ENCODE assay signal across 19 cellular contexts in genomic region chr20:11331096-11331495, GRCh38.
DNase-seq lines count a peak whose midpoint lies in the region; ATAC-seq and TF ChIP-seq lines count a peak whose summit lies in the region.
"Had no signal": no experiment of that assay in that cellular context is flagged by ENCODE, and none has a peak within 500 bp of the region (broad histone marks: within the 10 kb centered on the region; RNA-seq: fewer than 3 reads in every experiment).

No MANE protein-coding gene starts in this region.

- ATAC-seq in CD4-positive, alpha-beta T cell (ENCODE audit: poor library complexity), result no peak
- no peak for ATAC-seq in Right ventricle myocardium inferior
- ATAC-seq: K562, Panc1 had no signal

- no peaks in the 10 kb centered on the region for H3K36me3 ChIP-seq in A673 (ENCODE audit: insufficient read depth, low read length, poor library complexity, severe bottlenecking)
- H3K36me3 ChIP-seq in adipocyte (ENCODE audit: control insufficient read depth, insufficient read depth, low read length, severe bottlenecking), result no peaks in the 10 kb centered on the region

- BruUV-seq in A673 (replicated peaks; lab: Mats Ljungman, UMichigan), result no TSS peak

- no peak overlapping the region for H3K4me3 Mint-ChIP-seq in CD4-positive, alpha-beta T cell
- H3K4me3 Mint-ChIP-seq: B cell; CD4-positive, alpha-beta memory T cell; H9 had no signal

- peak; percentile 22 for DNase-seq in A673 (ENCODE audit: low spot score)
- peak; percentile 9 for DNase-seq in HS-5 (ENCODE audit: low read depth)
- DNase-seq in adipocyte (ENCODE audit: low read depth), result peak; percentile 10
- peak; percentile 36 for DNase-seq in iris pigment epithelial cell (ENCODE audit: low read depth)
- DNase-seq in CD4-positive, alpha-beta T cell, result no peak
- no peak for DNase-seq in pons (ENCODE audit: low spot score)
- no peak for DNase-seq in KBM-7
- DNase-seq in Right ventricle myocardium inferior (ENCODE audit: missing footprints), result no peak
- DNase-seq: CD4-positive, alpha-beta memory T cell; DND-41; H9; MM.1S; NCI-H1105 treated with DMSO at 0.1 percent for 48 hours; NCI-H187; NCI-H82; SHP77 treated with DMSO at 0.1 percent for 48 hours had no signal

- H3K4me1 Mint-ChIP-seq in CD4-positive, alpha-beta T cell (ENCODE audit: low read depth), result no peaks in the 10 kb centered on the region
- H3K4me1 Mint-ChIP-seq: B cell; CD4-positive, alpha-beta memory T cell had no signal

- no peak overlapping the region for H3K27ac Mint-ChIP-seq in CD4-positive, alpha-beta T cell
- H3K27ac Mint-ChIP-seq: B cell; CD4-positive, alpha-beta memory T cell; H9 had no signal

- POLR2A ChIA-PET in A673 (lab: Charles Lee; ENCODE audit: low non-redundant PET), result no interaction called here
- POLR2A ChIA-PET in CD4-positive, alpha-beta T cell (lab: Charles Lee), result no interaction called here

- H3K4me1 ChIP-seq in A673 (ENCODE audit: insufficient read depth, low read length, poor library complexity, severe bottlenecking), result no peaks in the 10 kb centered on the region
- no peaks in the 10 kb centered on the region for H3K4me1 ChIP-seq in adipocyte (ENCODE audit: control insufficient read depth, insufficient read depth, low read length)

- H3K4me3 ChIP-seq in A673 (ENCODE audit: low read depth, low read length, poor library complexity, severe bottlenecking) (no peak overlapping the region), adipocyte (ENCODE audit: low read length) (no peak overlapping the region)
- H3K4me3 ChIP-seq: K562 had no signal

- in situ Hi-C loops in KBM-7 (cut with MboI; ENCODE audit: low pct_unique_long_range_greater_than_20kb, low sequenced_read_pairs), result no loop called here

- no peaks in the 10 kb centered on the region for H3K27me3 Mint-ChIP-seq in CD4-positive, alpha-beta T cell
- H3K27me3 Mint-ChIP-seq: B cell; CD4-positive, alpha-beta memory T cell had no signal

- H3K36me3 Mint-ChIP-seq in CD4-positive, alpha-beta T cell (ENCODE audit: low read depth), result no peaks in the 10 kb centered on the region
- H3K36me3 Mint-ChIP-seq: CD4-positive, alpha-beta memory T cell had no signal

- H3K9ac ChIP-seq in adipocyte (ENCODE audit: low read length), result no peak overlapping the region

- H3K27me3 ChIP-seq in A673 (replicated peaks; ENCODE audit: insufficient read depth, low read depth, low read length, poor library complexity) (no peaks in the 10 kb centered on the region), adipocyte (replicated peaks; ENCODE audit: control insufficient read depth, insufficient read depth, low read length) (no peaks in the 10 kb centered on the region)
- no peaks in the 10 kb centered on the region for H3K27me3 ChIP-seq in CD4-positive, alpha-beta T cell (ENCODE audit: control insufficient read depth, insufficient read depth, low read length)

- intact Hi-C loops in A673 (cut with micrococcal nuclease; ENCODE audit: unreplicated experiment), result no loop called here
- intact Hi-C loops in CD4-positive, alpha-beta T cell (cut with DNase I, micrococcal nuclease), result no loop called here
- intact Hi-C loops in Right ventricle myocardium inferior (cut with DNase I), result no loop called here

- H3K9me3 ChIP-seq in A673 (ENCODE audit: low read depth, low read length, poor library complexity, severe bottlenecking) (no peaks in the 10 kb centered on the region), adipocyte (ENCODE audit: control insufficient read depth, low read length) (no peaks in the 10 kb centered on the region)
- no peaks in the 10 kb centered on the region for H3K9me3 ChIP-seq in CD4-positive, alpha-beta T cell (ENCODE audit: control insufficient read depth, low read length)

- H3K27ac ChIP-seq in A673 (ENCODE audit: low read depth, low read length, poor library complexity, severe bottlenecking), result no peak overlapping the region
- H3K27ac ChIP-seq in CD4-positive, alpha-beta T cell (ENCODE audit: low read depth, low read length), result no peak overlapping the region

- peaks cover 15% of the 10 kb centered on the region for H3K9me3 Mint-ChIP-seq in CD4-positive, alpha-beta T cell
- H3K9me3 Mint-ChIP-seq: H9 had no signal

- CTCF ChIA-PET in A673 (lab: Charles Lee), result no interaction called here
- CTCF ChIA-PET in CD4-positive, alpha-beta T cell (lab: Charles Lee), result no interaction called here

- no peak for TF ChIP-seq CTCF in A673 (conservative IDR thresholded peaks at IDR 0.05; ENCODE audit: low read depth, low read length)
- TF ChIP-seq CTCF in CD4-positive, alpha-beta T cell (IDR thresholded peaks at IDR 0.05), result no peak

Comparison
In these comparisons a context has a peak if more than half of its experiments do, and no peak if none do; other contexts are left out.
1. DNase-seq: peak in A673 (single experiment), HS-5 (single experiment), adipocyte (single experiment) and iris pigment epithelial cell (single experiment); none in CD4-positive, alpha-beta T cell (0 of 10), pons (single experiment), KBM-7 (single experiment) and Right ventricle myocardium inferior (single experiment).